ENCODE assay signal across 8 cellular contexts in the genomic region with DNA sequence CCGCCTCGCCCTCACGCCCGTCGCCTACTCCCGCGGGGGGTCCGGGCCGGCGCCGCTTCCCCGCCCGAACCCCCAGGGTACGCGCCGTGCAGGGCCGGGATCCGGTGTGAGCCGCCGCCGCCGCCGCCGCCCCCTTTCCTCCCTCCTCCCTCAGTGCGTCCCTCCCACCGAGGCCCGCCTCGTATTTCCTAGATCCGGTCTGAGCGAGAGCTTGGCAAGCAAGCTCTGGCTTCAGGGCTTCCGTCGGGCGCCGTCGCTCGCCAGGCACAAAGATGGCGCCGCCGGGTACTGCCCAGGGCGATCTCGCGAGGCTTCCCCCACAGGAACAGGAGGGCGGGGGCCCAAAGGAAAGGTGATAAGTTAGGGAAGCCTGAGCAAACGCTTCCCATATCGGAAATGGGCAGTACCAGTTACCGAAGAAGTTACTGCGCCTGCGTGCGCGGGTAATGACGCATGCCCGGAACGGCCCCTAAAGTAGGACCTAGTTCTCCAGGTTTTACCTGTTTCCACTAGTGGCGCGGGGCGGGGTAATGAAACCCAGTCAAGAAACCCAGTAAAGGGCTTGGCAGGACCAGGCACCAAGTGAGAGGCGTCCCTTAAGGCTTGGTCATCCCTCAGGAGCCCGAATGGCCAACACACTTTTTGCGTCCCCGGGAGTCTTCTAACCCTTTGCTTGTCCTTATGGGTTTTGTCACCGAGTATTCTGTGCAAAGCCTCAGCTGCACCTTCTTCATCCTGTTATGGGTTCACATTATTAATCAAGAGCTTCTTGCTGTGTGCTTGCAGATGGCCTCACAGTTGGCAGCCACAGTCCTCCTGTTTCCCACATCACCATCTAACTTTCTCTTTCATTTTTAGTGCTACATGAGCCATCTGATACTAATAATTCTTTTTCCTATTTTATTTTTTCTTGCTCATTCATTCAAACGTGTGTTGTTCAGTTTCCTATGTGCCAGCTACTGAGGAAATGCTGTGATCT. TPM values are rescaled to one million over a fixed set of nuclear protein-coding genes. Genes with fewer than 3 reads are reported as not detected.
DNase-seq lines count a peak whose midpoint lies in the region; ATAC-seq and TF ChIP-seq lines count a peak whose summit lies in the region.

A gene with protein sequence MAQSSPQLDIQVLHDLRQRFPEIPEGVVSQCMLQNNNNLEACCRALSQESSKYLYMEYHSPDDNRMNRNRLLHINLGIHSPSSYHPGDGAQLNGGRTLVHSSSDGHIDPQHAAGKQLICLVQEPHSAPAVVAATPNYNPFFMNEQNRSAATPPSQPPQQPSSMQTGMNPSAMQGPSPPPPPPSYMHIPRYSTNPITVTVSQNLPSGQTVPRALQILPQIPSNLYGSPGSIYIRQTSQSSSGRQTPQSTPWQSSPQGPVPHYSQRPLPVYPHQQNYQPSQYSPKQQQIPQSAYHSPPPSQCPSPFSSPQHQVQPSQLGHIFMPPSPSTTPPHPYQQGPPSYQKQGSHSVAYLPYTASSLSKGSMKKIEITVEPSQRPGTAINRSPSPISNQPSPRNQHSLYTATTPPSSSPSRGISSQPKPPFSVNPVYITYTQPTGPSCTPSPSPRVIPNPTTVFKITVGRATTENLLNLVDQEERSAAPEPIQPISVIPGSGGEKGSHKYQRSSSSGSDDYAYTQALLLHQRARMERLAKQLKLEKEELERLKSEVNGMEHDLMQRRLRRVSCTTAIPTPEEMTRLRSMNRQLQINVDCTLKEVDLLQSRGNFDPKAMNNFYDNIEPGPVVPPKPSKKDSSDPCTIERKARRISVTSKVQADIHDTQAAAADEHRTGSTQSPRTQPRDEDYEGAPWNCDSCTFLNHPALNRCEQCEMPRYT (minus strand): TSS at position 108 of the 979 bp plus-strand sequence. CDS start 29,666 bp downstream, outside the sequence.

- H3K9me2 ChIP-seq in DOHH2 (replicated peaks; ENCODE audit: control insufficient read depth, low read length) (no peaks in the 10 kb centered on the region), GM23338 (ENCODE audit: insufficient read depth) (no peaks in the 10 kb centered on the region)

- H3K4me1 Mint-ChIP-seq in GM23338 (peaks cover 23% of the 10 kb centered on the region), naive B cell (peaks cover 11 to 18% (median 12%) of the 10 kb centered on the region in 3 donors)
- peaks cover 25% of the 10 kb centered on the region for H3K4me1 Mint-ChIP-seq in stimulated activated memory B cell treated with anti-CD40 and anti-IgM and Interleukin-4, amounts not matched to agents 10 μg/mL and 1 μg/mL and 100 μg/mL, for 72 hours

- H3K36me3 ChIP-seq in DOHH2 (ENCODE audit: control insufficient read depth, low read length) = no peaks in the 10 kb centered on the region
- no peaks in the 10 kb centered on the region for H3K36me3 ChIP-seq in GM23338 (ENCODE audit: insufficient read depth)

- H3K27ac Mint-ChIP-seq in GM23338 = peak within 1 kb of the TSS; percentile 91; the same call in 1 of the 2 replicates
- peak within 1 kb of the TSS; percentile 65 to 99 (median 94) for H3K27ac Mint-ChIP-seq in naive B cell
- H3K27ac Mint-ChIP-seq in stimulated activated memory B cell treated with anti-CD40 and anti-IgM and Interleukin-4, amounts not matched to agents 10 μg/mL and 1 μg/mL and 100 μg/mL, for 72 hours = peak within 1 kb of the TSS; percentile 92

- H3K4me1 ChIP-seq in DOHH2 (ENCODE audit: control insufficient read depth, low read length) (peaks cover 9% of the 10 kb centered on the region), GM23338 (ENCODE audit: insufficient read depth) (no peaks in the 10 kb centered on the region)

- H4K20me1 ChIP-seq in DOHH2 (ENCODE audit: control insufficient read depth, insufficient read depth, low read depth, low read length) = no peaks in the 10 kb centered on the region
- H4K20me1 ChIP-seq in GM23338 (replicated peaks; ENCODE audit: insufficient read depth) = no peaks in the 10 kb centered on the region

- H3K9me3 Mint-ChIP-seq in GM23338 (no peaks in the 10 kb centered on the region; the same call in 2 of the 3 replicates), naive B cell (peaks cover 0 to 4% (median 0%) of the 10 kb centered on the region in 7 donors)
- no peaks in the 10 kb centered on the region for H3K9me3 Mint-ChIP-seq in stimulated activated memory B cell treated with anti-CD40 and anti-IgM and Interleukin-4, amounts not matched to agents 10 μg/mL and 1 μg/mL and 100 μg/mL, for 72 hours

- H3K79me2 ChIP-seq in DOHH2 (ENCODE audit: control insufficient read depth, low read length) = peaks cover 40% of the 10 kb centered on the region
- H3K79me2 ChIP-seq in GM23338 (replicated peaks; ENCODE audit: insufficient read depth) = peaks cover 33% of the 10 kb centered on the region

- DNase-seq in GM23338 (ENCODE audit: low spot score) = peak; percentile 94
- DNase-seq in LHCN-M2 (ENCODE audit: low read depth) = peak; percentile 92
- peak; percentile 96 for DNase-seq in RPMI8226
- peak; percentile 81 to 84 for DNase-seq in activated T-helper 1 cell treated with anti-CD3 and anti-CD28 coated beads, Interleukin-2, amount 50 U/mL, for 16 hours (ENCODE audit: low read depth in 1 of 2, low spot score in 1 of 2)
- peak; percentile 97 for DNase-seq in fibroblast of gingiva (ENCODE audit: low read depth)
- peak; percentile 90 for DNase-seq in naive B cell

- H3K27me3 ChIP-seq in DOHH2 (ENCODE audit: control insufficient read depth, low read length) = no peaks in the 10 kb centered on the region
- no peaks in the 10 kb centered on the region for H3K27me3 ChIP-seq in GM23338 (ENCODE audit: insufficient read depth)

- peak within 1 kb of the TSS; percentile 9; the same call in 1 of the 2 replicates for H3K27ac ChIP-seq in DOHH2 (ENCODE audit: low read depth, low read length)
- H3K27ac ChIP-seq in GM23338 (ENCODE audit: low read depth) = no peak within 1 kb of the TSS

- no peaks in the 10 kb centered on the region for H3F3A ChIP-seq in DOHH2 (ENCODE audit: control insufficient read depth, insufficient read depth)
- no peaks in the 10 kb centered on the region for H3F3A ChIP-seq in GM23338 (replicated peaks; ENCODE audit: low read depth)

- H2AFZ ChIP-seq in GM23338 = peak within 1 kb of the TSS; percentile 52

- H3K4me3 Mint-ChIP-seq in GM23338 (peak within 1 kb of the TSS; percentile 83), naive B cell (peak within 1 kb of the TSS; percentile 90 to 97 (median 94))
- H3K4me3 Mint-ChIP-seq in stimulated activated memory B cell treated with anti-CD40 and anti-IgM and Interleukin-4, amounts not matched to agents 10 μg/mL and 1 μg/mL and 100 μg/mL, for 72 hours = peak within 1 kb of the TSS; percentile 93

- TF ChIP-seq CTCF in DOHH2 (IDR thresholded peaks at IDR 0.05; ENCODE audit: low read depth, low read length, poor library complexity, severe bottlenecking) = no peak
- no peak for TF ChIP-seq CTCF in GM23338 (conservative IDR thresholded peaks at IDR 0.05; ENCODE audit: low read depth in 2 of 2)

- ATAC-seq in GM23338 (peak; percentile 92), naive B cell (ENCODE audit: low read depth in 2 of 2) (peak; percentile 87 to 90)
- ATAC-seq in stimulated activated memory B cell treated with anti-CD40 and anti-IgM and Interleukin-4, amounts not matched to agents 10 μg/mL and 1 μg/mL and 100 μg/mL, for 72 hours = peak; percentile 97

- peak within 1 kb of the TSS; percentile 81 for H3K4me2 ChIP-seq in DOHH2 (ENCODE audit: low read length)
- H3K4me2 ChIP-seq in GM23338 = peak within 1 kb of the TSS; percentile 81

- H3K27me3 Mint-ChIP-seq in GM23338 (ENCODE audit: insufficient read depth, low read depth, poor library complexity) (peaks cover 2% of the 10 kb centered on the region), naive B cell (no peaks in the 10 kb centered on the region)
- no peaks in the 10 kb centered on the region for H3K27me3 Mint-ChIP-seq in stimulated activated memory B cell treated with anti-CD40 and anti-IgM and Interleukin-4, amounts not matched to agents 10 μg/mL and 1 μg/mL and 100 μg/mL, for 72 hours

- H3K36me3 Mint-ChIP-seq in GM23338 (ENCODE audit: low read depth) (no peaks in the 10 kb centered on the region; the same call in 2 of the 3 replicates), naive B cell (no peaks in the 10 kb centered on the region)
- H3K36me3 Mint-ChIP-seq in stimulated activated memory B cell treated with anti-CD40 and anti-IgM and Interleukin-4, amounts not matched to agents 10 μg/mL and 1 μg/mL and 100 μg/mL, for 72 hours = no peaks in the 10 kb centered on the region

- peak within 1 kb of the TSS; percentile 88 for H3K4me3 ChIP-seq in DOHH2 (ENCODE audit: low read length)
- H3K4me3 ChIP-seq in GM23338 = peak within 1 kb of the TSS; percentile 71

- no peaks in the 10 kb centered on the region for H3K9me3 ChIP-seq in DOHH2 (ENCODE audit: control insufficient read depth, insufficient read depth, low read length)

TF ChIP-seq in GM23338, 12 proteins besides CTCF, POLR2A, EP300 and RAD21:
- TF ChIP-seq CREB1 (CRISPR knock-in tag; IDR thresholded peaks at IDR 0.05; ENCODE audit: low read depth) = peak; percentile 88
- TF ChIP-seq, protein P1, sequence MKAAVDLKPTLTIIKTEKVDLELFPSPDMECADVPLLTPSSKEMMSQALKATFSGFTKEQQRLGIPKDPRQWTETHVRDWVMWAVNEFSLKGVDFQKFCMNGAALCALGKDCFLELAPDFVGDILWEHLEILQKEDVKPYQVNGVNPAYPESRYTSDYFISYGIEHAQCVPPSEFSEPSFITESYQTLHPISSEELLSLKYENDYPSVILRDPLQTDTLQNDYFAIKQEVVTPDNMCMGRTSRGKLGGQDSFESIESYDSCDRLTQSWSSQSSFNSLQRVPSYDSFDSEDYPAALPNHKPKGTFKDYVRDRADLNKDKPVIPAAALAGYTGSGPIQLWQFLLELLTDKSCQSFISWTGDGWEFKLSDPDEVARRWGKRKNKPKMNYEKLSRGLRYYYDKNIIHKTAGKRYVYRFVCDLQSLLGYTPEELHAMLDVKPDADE (IDR thresholded peaks at IDR 0.05) = peak; percentile 86
- TF ChIP-seq POLR2AphosphoS5 (IDR thresholded peaks at IDR 0.05; ENCODE audit: low read depth) = peak; percentile 38
- no peak for TF ChIP-seq STAT1 (IDR thresholded peaks at IDR 0.05; ENCODE audit: unreplicated experiment)
TF ChIP-seq in GM23338: peak in this region for 3.

RNA-seq across cellular contexts. Expression of the gene that starts here (rescaled TPM):
- total RNA-seq in GM23338 (2014; rRNA removed; shearing (Covaris generic)) = 9.1 and 21.7 TPM in 2 replicates
- polyA plus RNA-seq in GM23338 (2016; fragmentation: Nextera tagmentation; extraction: Ambion mirVana) (2.9 and 4.4 TPM in 2 replicates), naive B cell (ENCODE audit: low read depth in 6 of 6) (10 to 100 TPM in 1 of 6 donors, 1 to 10 TPM in 5; 3.6 to 10.2 (median 7.9) TPM)
- total RNA-seq in LHCN-M2 (2014; rRNA removed) = 23.1 and 26.6 TPM in 2 replicates
- polyA plus RNA-seq in LHCN-M2 (2012) = 3.9 TPM
